In the genomic region with DNA sequence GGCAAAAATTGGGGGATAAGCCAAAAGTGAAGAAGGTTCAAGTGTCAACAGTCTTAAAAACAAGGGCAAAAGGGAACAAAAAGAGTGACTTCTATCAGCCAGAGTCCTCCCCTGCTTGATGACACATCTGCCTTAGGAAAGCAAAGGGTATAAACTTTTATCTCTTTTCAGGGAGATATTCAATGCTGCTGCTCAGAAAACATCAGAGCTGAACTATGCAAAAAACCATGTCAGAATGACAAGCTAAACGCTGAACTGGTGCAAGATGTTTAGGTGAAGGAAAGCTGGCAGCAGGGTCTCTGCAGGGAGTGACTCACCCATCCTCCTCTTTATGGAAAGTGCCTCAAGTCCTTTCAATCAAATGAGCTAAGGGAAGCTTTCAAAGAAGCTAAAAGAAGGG, we compare ENCODE assay signal across 12 cellular contexts.
A peak's percentile ranks its signal among the peaks of the same experiment; 100 is the strongest.
DNase-seq lines count a peak whose midpoint lies in the region; TF ChIP-seq lines count a peak whose summit lies in the region.
"Had no signal": no experiment of that assay in that cellular context is flagged by ENCODE, and none has a peak within 500 bp of the region (broad histone marks: within the 10 kb centered on the region; RNA-seq: fewer than 3 reads in every experiment).

No MANE protein-coding gene starts in this region.

- H3K36me3 Mint-ChIP-seq in T-helper 2 cell treated with Interferon-gamma antibody and Interleukin-4, amounts not matched to agents 5 μg/mL and 100 μg/mL, for 36 hours (ENCODE audit: low read depth): peaks cover 31% of the 10 kb centered on the region

- H3K9me3 ChIP-seq in neutrophil: no peaks in the 10 kb centered on the region
- H3K9me3 ChIP-seq: adrenal gland had no signal

- peaks cover 38 to 41% of the 10 kb centered on the region in 2 experiments for H3K4me1 ChIP-seq in neutrophil (ENCODE audit: control insufficient read depth in 1 of 2, insufficient read depth in 1 of 2, low read depth in 1 of 2, low read length in 1 of 2)

- H3K36me3 ChIP-seq in neutrophil: no peaks in the 10 kb centered on the region

- TF ChIP-seq CTCF in neutrophil (IDR thresholded peaks at IDR 0.05): no peak

- H3K27ac ChIP-seq in neutrophil: peak overlapping the region; percentile 76

- intact Hi-C loops in posterior cingulate gyrus (cut with DNase I): no loop called here

- H3K9me3 Mint-ChIP-seq in T-helper 2 cell treated with Interferon-gamma antibody and Interleukin-4, amounts not matched to agents 5 μg/mL and 100 μg/mL, for 36 hours: no peaks in the 10 kb centered on the region

- no peaks in the 10 kb centered on the region for H3K27me3 Mint-ChIP-seq in T-helper 2 cell treated with Interferon-gamma antibody and Interleukin-4, amounts not matched to agents 5 μg/mL and 100 μg/mL, for 36 hours (ENCODE audit: low read depth)

- H3K4me1 Mint-ChIP-seq in T-helper 2 cell treated with Interferon-gamma antibody and Interleukin-4, amounts not matched to agents 5 μg/mL and 100 μg/mL, for 36 hours (ENCODE audit: low read depth): no peaks in the 10 kb centered on the region

- H3K4me3 Mint-ChIP-seq in T-helper 2 cell treated with Interferon-gamma antibody and Interleukin-4, amounts not matched to agents 5 μg/mL and 100 μg/mL, for 36 hours: no peak overlapping the region

- H3K4me3 ChIP-seq in neutrophil (ENCODE audit: low read depth in 1 of 2, low read length in 1 of 2): no peak overlapping the region
- H3K4me3 ChIP-seq: adrenal gland had no signal

- no peak overlapping the region for H3K27ac Mint-ChIP-seq in T-helper 2 cell treated with Interferon-gamma antibody and Interleukin-4, amounts not matched to agents 5 μg/mL and 100 μg/mL, for 36 hours

- DNase-seq in COLO829 (ENCODE audit: low spot score): peak; percentile 8
- DNase-seq in MV-4-11 (lab: John Stamatoyannopoulos, UW): peak; percentile 2
- peak; percentile 51 for DNase-seq in dedifferentiated amniotic fluid mesenchymal stem cell (ENCODE audit: extremely low spot score)
- DNase-seq in T-helper 2 cell treated with Interferon-gamma antibody and Interleukin-4, amounts not matched to agents 5 μg/mL and 100 μg/mL, for 36 hours (ENCODE audit: low spot score): no peak
- no peak for DNase-seq in NCI-H146 (lab: John Stamatoyannopoulos, UW)
- no peak for DNase-seq in SHP77 treated with DMSO at 0.1 percent for 48 hours (lab: John Stamatoyannopoulos, UW)
- DNase-seq in posterior cingulate gyrus: no peak
- DNase-seq: Karpas-422, NCI-H526 treated with DMSO at 0.1 percent for 48 hours, right cardiac atrium had no signal

- no peaks in the 10 kb centered on the region for H3K27me3 ChIP-seq in neutrophil
- H3K27me3 ChIP-seq: adrenal gland had no signal

Comparison
In these comparisons a context has a peak if more than half of its experiments do, and no peak if none do; other contexts are left out.
1. DNase-seq: peak in COLO829 (single experiment), MV-4-11 (single experiment) and dedifferentiated amniotic fluid mesenchymal stem cell (single experiment); none in T-helper 2 cell treated with Interferon-gamma antibody and Interleukin-4, amounts not matched to agents 5 μg/mL and 100 μg/mL, for 36 hours (single experiment), NCI-H146 (single experiment), SHP77 treated with DMSO at 0.1 percent for 48 hours (single experiment) and posterior cingulate gyrus (0 of 10).